10 cellular contexts compared by ENCODE assay signal in the genomic region with DNA sequence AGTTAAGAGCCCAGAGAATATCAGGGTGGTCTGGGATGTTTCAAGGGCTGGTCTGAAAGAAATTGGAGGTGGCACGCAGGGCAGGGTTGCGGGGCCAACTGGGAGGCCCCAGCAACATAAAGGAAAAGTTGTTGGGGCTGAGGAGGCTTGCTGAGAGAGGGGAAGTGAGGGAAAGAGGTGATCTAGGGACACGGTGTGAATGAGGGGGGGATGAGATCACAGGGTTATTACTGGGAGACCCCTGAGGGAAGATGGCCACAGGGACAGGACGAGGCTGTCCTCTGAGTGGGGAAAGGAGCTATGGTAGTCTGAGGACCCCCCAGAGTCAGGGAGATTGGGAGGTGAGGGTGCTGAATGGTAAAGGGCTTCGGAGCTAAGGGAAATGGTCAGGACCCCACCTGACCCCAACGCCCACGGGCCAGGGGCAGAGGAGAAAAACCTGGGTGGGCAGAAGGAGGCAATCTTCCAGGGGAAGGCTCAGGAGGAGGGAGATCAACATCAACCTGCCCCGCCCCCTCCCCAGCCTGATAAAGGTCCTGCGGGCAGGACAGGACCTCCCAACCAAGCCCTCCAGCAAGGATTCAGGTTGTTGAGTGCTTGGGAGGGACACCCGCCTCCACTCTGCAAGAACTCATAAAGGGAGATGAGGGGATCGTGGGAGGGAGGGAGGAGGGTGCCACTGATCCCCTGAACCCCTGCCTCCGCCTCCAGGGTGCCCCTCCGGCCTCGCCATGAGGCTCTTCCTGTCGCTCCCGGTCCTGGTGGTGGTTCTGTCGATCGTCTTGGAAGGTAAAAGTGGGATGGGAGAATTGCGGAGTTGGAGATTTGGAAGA. TPM values are rescaled to one million over a fixed set of nuclear protein-coding genes. Genes with fewer than 3 reads are reported as not detected.
A peak's percentile ranks its signal among the peaks of the same experiment; 100 is the strongest.
DNase-seq lines count a peak whose midpoint lies in the region; ATAC-seq and TF ChIP-seq lines count a peak whose summit lies in the region.
"Not testable (repeated sequence)": the region's sequence is repeated elsewhere in the genome, so short reads cannot be mapped to it uniquely, and the experiment has no call there.
"Had no signal": no experiment of that assay in that cellular context is flagged by ENCODE, and none has a peak within 500 bp of the region (broad histone marks: within the 10 kb centered on the region; RNA-seq: fewer than 3 reads in every experiment).

No MANE protein-coding gene starts in this region.

- H3K27me3 ChIP-seq in BE2C; HUES64 (ENCODE audit: insufficient read depth, low read length); endodermal cell (ENCODE audit: control insufficient read depth, insufficient read depth, low read length, poor library complexity, severe bottlenecking): not testable (repeated sequence)
- H3K27me3 ChIP-seq in psoas muscle (ENCODE audit: insufficient read depth in 3 of 3, low read length in 2 of 3): peaks cover 0 to 11% (median 2%) of the 10 kb centered on the region in 3 donors

- H3K27ac Mint-ChIP-seq in activated CD8-positive, alpha-beta memory T cell treated with anti-CD3 and anti-CD28 coated beads, Interleukin-2, amount 10 ng/mL, durations not matched to agents 7 days and 5 days: not testable (repeated sequence)
- peak overlapping the region; percentile 91 for H3K27ac Mint-ChIP-seq in endodermal cell

- H3K27me3 Mint-ChIP-seq in activated CD8-positive, alpha-beta memory T cell treated with anti-CD3 and anti-CD28 coated beads, Interleukin-2, amount 10 ng/mL, durations not matched to agents 7 days and 5 days: peaks cover 19% of the 10 kb centered on the region
- H3K27me3 Mint-ChIP-seq in endodermal cell (ENCODE audit: insufficient read depth): not testable (repeated sequence)

- not testable (repeated sequence) for H3K4me1 Mint-ChIP-seq in activated CD8-positive, alpha-beta memory T cell treated with anti-CD3 and anti-CD28 coated beads, Interleukin-2, amount 10 ng/mL, durations not matched to agents 7 days and 5 days
- H3K4me1 Mint-ChIP-seq in endodermal cell: peaks cover 19% of the 10 kb centered on the region

- WGBS in HUES64: 57% methylated on average over 12 of the region's 19 CpGs
- WGBS in endodermal cell (ENCODE audit: insufficient coverage in 1 of 2, insufficient read length in 1 of 2), 2 experiments: 70 to 87% methylated on average over 4 to 14 of the region's 19 CpGs
- 36 to 53% (median 50%) methylated on average over 13 to 18 of the region's 19 CpGs for WGBS in psoas muscle, 3 donors

- intact Hi-C loops in psoas muscle (cut with DNase I): not testable (repeated sequence)

- H3K9me3 Mint-ChIP-seq in activated CD8-positive, alpha-beta memory T cell treated with anti-CD3 and anti-CD28 coated beads, Interleukin-2, amount 10 ng/mL, durations not matched to agents 7 days and 5 days (ENCODE audit: low read depth); endodermal cell: not testable (repeated sequence)

- DNase-seq in BE2C; activated CD8-positive, alpha-beta memory T cell treated with anti-CD3 and anti-CD28 coated beads, Interleukin-2, amount 10 ng/mL, durations not matched to agents 7 days and 5 days; psoas muscle: not testable (repeated sequence)
- peak; percentile 66 for DNase-seq in endodermal cell
- peak; percentile 33 for DNase-seq in left kidney (ENCODE audit: low read depth, low spot score)

- H3K36me3 Mint-ChIP-seq in activated CD8-positive, alpha-beta memory T cell treated with anti-CD3 and anti-CD28 coated beads, Interleukin-2, amount 10 ng/mL, durations not matched to agents 7 days and 5 days: not testable (repeated sequence)
- H3K36me3 Mint-ChIP-seq in endodermal cell (ENCODE audit: low read depth): peaks cover 10% of the 10 kb centered on the region

- H3K36me3 ChIP-seq in BE2C; HUES64 (ENCODE audit: insufficient read depth, low read length); endodermal cell (ENCODE audit: control insufficient read depth, insufficient read depth, low read length); psoas muscle (ENCODE audit: insufficient read depth in 1 of 2, low read depth in 1 of 2): not testable (repeated sequence)

- not testable (repeated sequence) for H3K27ac ChIP-seq in HUES64 (ENCODE audit: low read depth, low read length); endodermal cell (ENCODE audit: low read depth, low read length); psoas muscle

- H3K9me3 ChIP-seq in BE2C; HUES64 (ENCODE audit: insufficient read depth, low read depth, low read length); endodermal cell (ENCODE audit: control insufficient read depth, low read length); psoas muscle: not testable (repeated sequence)

- CTCF ChIA-PET in activated CD8-positive, alpha-beta memory T cell treated with anti-CD3 and anti-CD28 coated beads, Interleukin-2, amount 10 ng/mL, durations not matched to agents 7 days and 5 days (lab: Charles Lee): not testable (repeated sequence)

- not testable (repeated sequence) for H3K4me3 Mint-ChIP-seq in activated CD8-positive, alpha-beta memory T cell treated with anti-CD3 and anti-CD28 coated beads, Interleukin-2, amount 10 ng/mL, durations not matched to agents 7 days and 5 days
- peak overlapping the region; percentile 54 for H3K4me3 Mint-ChIP-seq in endodermal cell

- peak overlapping the region; percentile 50; the same call in 1 of the 2 replicates for H3K9ac ChIP-seq in HUES64 (ENCODE audit: low read depth, low read length)
- H3K9ac ChIP-seq in endodermal cell (ENCODE audit: extremely low read depth, low read length, poor library complexity, severe bottlenecking): not testable (repeated sequence)

- TF ChIP-seq CTCF in BE2C (IDR thresholded peaks at IDR 0.05; ENCODE audit: low read depth, low read length); endodermal cell (conservative IDR thresholded peaks at IDR 0.05); psoas muscle (IDR thresholded peaks at IDR 0.05): not testable (repeated sequence)

- peak overlapping the region; percentile 52 for H3K4me3 ChIP-seq in BE2C (ENCODE audit: low read depth, low read length)
- H3K4me3 ChIP-seq in HUES64 (ENCODE audit: low read length): peak overlapping the region; percentile 46
- not testable (repeated sequence) for H3K4me3 ChIP-seq in endodermal cell (ENCODE audit: low read length)
- peak overlapping the region; percentile 46 for H3K4me3 ChIP-seq in psoas muscle

- not testable (repeated sequence) for H3K4me1 ChIP-seq in BE2C; HUES64 (ENCODE audit: insufficient read depth, low read length); endodermal cell (ENCODE audit: control insufficient read depth, insufficient read depth, low read length); psoas muscle

- peak; percentile 29 for ATAC-seq in activated CD8-positive, alpha-beta memory T cell treated with anti-CD3 and anti-CD28 coated beads, Interleukin-2, amount 10 ng/mL, durations not matched to agents 7 days and 5 days
- ATAC-seq in psoas muscle: peak; percentile 19 to 39 (median 20)

RNA-seq across cellular contexts. Expression of gene APOC1, which starts 12.1 kb away (rescaled TPM):
- polyA plus RNA-seq in BE2C (2012; ENCODE audit: insufficient read depth, insufficient read length, low read depth): 17.4 TPM
- 64.5 TPM for polyA plus RNA-seq in HUES64 (2013, experiment 1 of 2)
- 68.9 TPM for polyA plus RNA-seq in HUES64 (2013, experiment 2 of 2)
- total RNA-seq in activated CD8-positive, alpha-beta memory T cell treated with anti-CD3 and anti-CD28 coated beads, Interleukin-2, amount 10 ng/mL, durations not matched to agents 7 days and 5 days: 1 to 10 TPM in 1 of 2 experiments, not detected in 1; 1.9 TPM
- total RNA-seq in endodermal cell (1,000 to 10,000 TPM in 1 of 2 donors, 100 to 1,000 TPM in 1; 914 to 1,040 TPM), psoas muscle (10 to 100 TPM in 1 of 4 donors, 1 to 10 TPM in 3; 5.7 to 16.8 (median 8.3) TPM)
- 82.6 TPM for polyA plus RNA-seq in endodermal cell (2013, experiment 1 of 2)
- polyA plus RNA-seq in endodermal cell (2013, experiment 2 of 2): 102 TPM
- 10 to 100 TPM in 1 of 3 donors, 1 to 10 TPM in 2; 1.6 to 14.4 (median 4.7) TPM for polyA plus RNA-seq in psoas muscle
- total RNA-seq: activated CD4-positive, alpha-beta T cell treated with anti-CD3 and anti-CD28 coated beads, Interleukin-2, amount 10 ng/mL, durations not matched to agents 7 days and 5 days had no signal

RNA-seq across cellular contexts. Expression of gene APOC4, which starts 15.6 kb away (rescaled TPM):
- not detected for polyA plus RNA-seq in BE2C (2012; ENCODE audit: insufficient read depth, insufficient read length, low read depth)
- polyA plus RNA-seq in HUES64 (2013, experiment 1 of 2): not detected
- not detected for polyA plus RNA-seq in HUES64 (2013, experiment 2 of 2)
- not detected for total RNA-seq in activated CD8-positive, alpha-beta memory T cell treated with anti-CD3 and anti-CD28 coated beads, Interleukin-2, amount 10 ng/mL, durations not matched to agents 7 days and 5 days
- not detected for total RNA-seq in endodermal cell
- not detected for polyA plus RNA-seq in endodermal cell (2013, experiment 1 of 2)
- not detected for polyA plus RNA-seq in endodermal cell (2013, experiment 2 of 2)
- total RNA-seq in psoas muscle: not detected
- not detected for polyA plus RNA-seq in psoas muscle
- total RNA-seq: activated CD4-positive, alpha-beta T cell treated with anti-CD3 and anti-CD28 coated beads, Interleukin-2, amount 10 ng/mL, durations not matched to agents 7 days and 5 days; cardiac muscle cell; T-helper 1 cell treated with Interleukin-12 subunit alpha and Interleukin-12 subunit beta and Interleukin-4 antibody, amounts not matched to agents 30 ng/mL and 1 ng/mL, for 36 hours; uterus had no signal
- polyA plus RNA-seq: cardiac muscle cell had no signal

RNA-seq across cellular contexts. Expression of gene APOC2, which starts 19.4 kb away (rescaled TPM):
- polyA plus RNA-seq in BE2C (2012; ENCODE audit: insufficient read depth, insufficient read length, low read depth): not detected
- 0.30 TPM for polyA plus RNA-seq in HUES64 (2013, experiment 1 of 2)
- polyA plus RNA-seq in HUES64 (2013, experiment 2 of 2): 2.0 TPM
- total RNA-seq in activated CD8-positive, alpha-beta memory T cell treated with anti-CD3 and anti-CD28 coated beads, Interleukin-2, amount 10 ng/mL, durations not matched to agents 7 days and 5 days: not detected
- under 1 TPM in 1 of 2 donors, not detected in 1; 0.70 TPM for total RNA-seq in endodermal cell
- polyA plus RNA-seq in endodermal cell (2013, experiment 1 of 2): not detected
- polyA plus RNA-seq in endodermal cell (2013, experiment 2 of 2): not detected
- total RNA-seq in psoas muscle: under 1 TPM in 1 of 4 donors, not detected in 3; 0.98 TPM
- polyA plus RNA-seq in psoas muscle: not detected
- total RNA-seq: activated CD4-positive, alpha-beta T cell treated with anti-CD3 and anti-CD28 coated beads, Interleukin-2, amount 10 ng/mL, durations not matched to agents 7 days and 5 days; cardiac muscle cell; T-helper 1 cell treated with Interleukin-12 subunit alpha and Interleukin-12 subunit beta and Interleukin-4 antibody, amounts not matched to agents 30 ng/mL and 1 ng/mL, for 36 hours; uterus had no signal

RNA-seq across cellular contexts. Expression of gene APOE, which starts 20.9 kb away (rescaled TPM):
- 22.4 TPM for polyA plus RNA-seq in BE2C (2012; ENCODE audit: insufficient read depth, insufficient read length, low read depth)
- 379 TPM for polyA plus RNA-seq in HUES64 (2013, experiment 1 of 2)
- 368 TPM for polyA plus RNA-seq in HUES64 (2013, experiment 2 of 2)
- total RNA-seq in activated CD8-positive, alpha-beta memory T cell treated with anti-CD3 and anti-CD28 coated beads, Interleukin-2, amount 10 ng/mL, durations not matched to agents 7 days and 5 days: under 1 TPM; 0.44 to 0.47 TPM
- total RNA-seq in endodermal cell (1,000 to 10,000 TPM; 2,216 to 2,598 TPM), psoas muscle (10 to 100 TPM in 3 of 4 donors, 1 to 10 TPM in 1; 7.1 to 19.0 (median 11.9) TPM)
- 361 TPM for polyA plus RNA-seq in endodermal cell (2013, experiment 1 of 2)
- 368 TPM for polyA plus RNA-seq in endodermal cell (2013, experiment 2 of 2)
- 10 to 100 TPM in 1 of 3 donors, 1 to 10 TPM in 2; 4.9 to 17.8 (median 6.8) TPM for polyA plus RNA-seq in psoas muscle

RNA-seq across cellular contexts. Expression of gene CLPTM1, which starts 28.7 kb away (rescaled TPM):
- polyA plus RNA-seq in BE2C (2012; ENCODE audit: insufficient read depth, insufficient read length, low read depth): 178 TPM
- 76.5 TPM for polyA plus RNA-seq in HUES64 (2013, experiment 1 of 2)
- polyA plus RNA-seq in HUES64 (2013, experiment 2 of 2): 67.8 TPM
- total RNA-seq in activated CD8-positive, alpha-beta memory T cell treated with anti-CD3 and anti-CD28 coated beads, Interleukin-2, amount 10 ng/mL, durations not matched to agents 7 days and 5 days: 10 to 100 TPM; 73.0 to 74.7 TPM
- total RNA-seq in endodermal cell (10 to 100 TPM; 82.7 to 94.4 TPM), psoas muscle (10 to 100 TPM; 78.4 to 98.7 (median 84.8) TPM)
- polyA plus RNA-seq in endodermal cell (2013, experiment 1 of 2): 78.1 TPM
- polyA plus RNA-seq in endodermal cell (2013, experiment 2 of 2): 66.4 TPM
- 100 to 1,000 TPM in 1 of 3 donors, 10 to 100 TPM in 2; 77.7 to 129 (median 98.3) TPM for polyA plus RNA-seq in psoas muscle

Comparison
In these comparisons a context has a peak if more than half of its experiments do, and no peak if none do; other contexts are left out.
1. RNA of gene APOC1, which starts 12.1 kb away (total RNA-seq): 914 to 1,040 TPM in endodermal cell; 5.7 to 16.8 TPM in psoas muscle and 1.9 TPM in activated CD8-positive, alpha-beta memory T cell treated with anti-CD3 and anti-CD28 coated beads, Interleukin-2, amount 10 ng/mL, durations not matched to agents 7 days and 5 days; every median in the first group is over 10 times any median in the second.